1 cellular context compared by ENCODE assay signal in genomic region chr6:25883991-25884390, GRCh38.
TF ChIP-seq lines count a peak whose summit lies in the region.

No MANE protein-coding gene starts in this region.

TF ChIP-seq in A549, 52 proteins besides CTCF, POLR2A, EP300 and RAD21 (continued from another document):
- TF ChIP-seq, protein P1, sequence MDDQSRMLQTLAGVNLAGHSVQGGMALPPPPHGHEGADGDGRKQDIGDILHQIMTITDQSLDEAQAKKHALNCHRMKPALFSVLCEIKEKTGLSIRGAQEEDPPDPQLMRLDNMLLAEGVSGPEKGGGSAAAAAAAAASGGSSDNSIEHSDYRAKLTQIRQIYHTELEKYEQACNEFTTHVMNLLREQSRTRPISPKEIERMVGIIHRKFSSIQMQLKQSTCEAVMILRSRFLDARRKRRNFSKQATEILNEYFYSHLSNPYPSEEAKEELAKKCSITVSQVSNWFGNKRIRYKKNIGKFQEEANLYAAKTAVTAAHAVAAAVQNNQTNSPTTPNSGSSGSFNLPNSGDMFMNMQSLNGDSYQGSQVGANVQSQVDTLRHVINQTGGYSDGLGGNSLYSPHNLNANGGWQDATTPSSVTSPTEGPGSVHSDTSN (IDR thresholded peaks at IDR 0.05) = no peak
- TF ChIP-seq HDAC2 (IDR thresholded peaks at IDR 0.05) (no peak), ZFP36 (IDR thresholded peaks at IDR 0.05; ENCODE audit: borderline replicate concordance, partially characterized antibody) (no peak), BCL3 (IDR thresholded peaks at IDR 0.05) (0 out of 3 replicates have a peak, but pooled peaks have one; percentile 52), EHMT2 (IDR thresholded peaks at IDR 0.05; ENCODE audit: low read depth) (no peak), RFX5 (IDR thresholded peaks at IDR 0.05) (no peak), USF2 (IDR thresholded peaks at IDR 0.05) (no peak), KDM1A (IDR thresholded peaks at IDR 0.05; ENCODE audit: low read depth) (no peak), JUNB (IDR thresholded peaks at IDR 0.05) (peak; percentile 69), TFCP2L1 (CRISPR knock-in tag; IDR thresholded peaks at IDR 0.05) (no peak), FOSB (CRISPR knock-in tag; IDR thresholded peaks at IDR 0.05) (no peak), CHD4 (IDR thresholded peaks at IDR 0.05; ENCODE audit: borderline replicate concordance) (no peak), ELK1 (IDR thresholded peaks at IDR 0.05; ENCODE audit: low read depth, low read length) (no peak), CHD2 (IDR thresholded peaks at IDR 0.05; ENCODE audit: low read length, partially characterized antibody) (no peak), NFE2L2 (conservative IDR thresholded peaks at IDR 0.05; ENCODE audit: low read length) (no peak), FOSL2 (IDR thresholded peaks at IDR 0.05) (peak; percentile 60), FOSL2 (CRISPR knock-in tag; IDR thresholded peaks at IDR 0.05) (peak; percentile 56)
- TF ChIP-seq, protein P2, sequence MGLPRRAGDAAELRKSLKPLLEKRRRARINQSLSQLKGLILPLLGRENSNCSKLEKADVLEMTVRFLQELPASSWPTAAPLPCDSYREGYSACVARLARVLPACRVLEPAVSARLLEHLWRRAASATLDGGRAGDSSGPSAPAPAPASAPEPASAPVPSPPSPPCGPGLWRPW (IDR thresholded peaks at IDR 0.05) = peak; percentile 47; the same call in 1 of the 2 replicates
- TF ChIP-seq, protein P3, sequence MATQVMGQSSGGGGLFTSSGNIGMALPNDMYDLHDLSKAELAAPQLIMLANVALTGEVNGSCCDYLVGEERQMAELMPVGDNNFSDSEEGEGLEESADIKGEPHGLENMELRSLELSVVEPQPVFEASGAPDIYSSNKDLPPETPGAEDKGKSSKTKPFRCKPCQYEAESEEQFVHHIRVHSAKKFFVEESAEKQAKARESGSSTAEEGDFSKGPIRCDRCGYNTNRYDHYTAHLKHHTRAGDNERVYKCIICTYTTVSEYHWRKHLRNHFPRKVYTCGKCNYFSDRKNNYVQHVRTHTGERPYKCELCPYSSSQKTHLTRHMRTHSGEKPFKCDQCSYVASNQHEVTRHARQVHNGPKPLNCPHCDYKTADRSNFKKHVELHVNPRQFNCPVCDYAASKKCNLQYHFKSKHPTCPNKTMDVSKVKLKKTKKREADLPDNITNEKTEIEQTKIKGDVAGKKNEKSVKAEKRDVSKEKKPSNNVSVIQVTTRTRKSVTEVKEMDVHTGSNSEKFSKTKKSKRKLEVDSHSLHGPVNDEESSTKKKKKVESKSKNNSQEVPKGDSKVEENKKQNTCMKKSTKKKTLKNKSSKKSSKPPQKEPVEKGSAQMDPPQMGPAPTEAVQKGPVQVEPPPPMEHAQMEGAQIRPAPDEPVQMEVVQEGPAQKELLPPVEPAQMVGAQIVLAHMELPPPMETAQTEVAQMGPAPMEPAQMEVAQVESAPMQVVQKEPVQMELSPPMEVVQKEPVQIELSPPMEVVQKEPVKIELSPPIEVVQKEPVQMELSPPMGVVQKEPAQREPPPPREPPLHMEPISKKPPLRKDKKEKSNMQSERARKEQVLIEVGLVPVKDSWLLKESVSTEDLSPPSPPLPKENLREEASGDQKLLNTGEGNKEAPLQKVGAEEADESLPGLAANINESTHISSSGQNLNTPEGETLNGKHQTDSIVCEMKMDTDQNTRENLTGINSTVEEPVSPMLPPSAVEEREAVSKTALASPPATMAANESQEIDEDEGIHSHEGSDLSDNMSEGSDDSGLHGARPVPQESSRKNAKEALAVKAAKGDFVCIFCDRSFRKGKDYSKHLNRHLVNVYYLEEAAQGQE (IDR thresholded peaks at IDR 0.05) = no peak
TF ChIP-seq in A549: peak in this region for 8.
